In the genomic region with DNA sequence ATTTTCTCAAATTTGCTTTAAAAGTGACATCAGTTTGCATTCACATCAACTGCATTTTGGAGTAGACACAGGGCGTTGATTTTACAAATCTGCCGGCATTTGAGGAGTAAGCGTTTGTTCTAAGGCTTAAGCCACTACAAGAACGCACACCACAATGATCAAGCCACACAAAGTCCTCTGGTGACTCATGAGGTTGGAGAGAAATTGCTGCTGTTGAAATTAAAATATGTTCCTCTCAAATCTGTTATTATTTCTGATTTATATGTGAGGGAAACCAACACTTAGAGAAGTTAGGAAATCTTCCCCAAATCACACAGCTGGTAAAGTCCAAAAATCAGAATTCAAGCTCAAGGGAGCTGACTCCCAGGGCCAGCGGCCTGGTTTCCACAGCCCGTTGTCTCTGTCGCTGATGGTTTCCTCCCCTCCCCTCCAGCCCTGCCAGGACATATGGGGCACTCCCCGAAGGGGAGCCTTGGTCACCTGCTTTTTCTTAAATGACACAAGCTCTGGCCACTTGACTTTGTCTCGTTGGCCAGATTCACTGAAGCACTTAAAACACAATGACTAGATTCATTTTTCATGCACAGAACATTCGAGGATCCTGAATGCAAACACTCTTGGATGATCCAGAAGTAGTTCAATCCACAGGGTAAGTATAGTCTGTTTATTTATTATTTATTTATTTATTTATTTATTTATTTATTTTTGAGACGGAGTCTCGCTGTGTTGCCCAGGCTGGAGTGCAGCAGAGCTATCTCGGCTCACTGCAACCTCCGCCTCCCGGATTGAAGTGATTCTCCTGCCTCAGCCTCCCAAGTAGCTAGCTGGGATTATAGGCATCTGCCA, we compare ENCODE assay signal across 1 cellular context.
TF ChIP-seq lines count a peak whose summit lies in the region.

No MANE protein-coding gene starts in this region.

TF ChIP-seq in HepG2, 621 proteins besides CTCF, POLR2A, EP300 and RAD21 (continued from another document):
- TF ChIP-seq, protein P1, sequence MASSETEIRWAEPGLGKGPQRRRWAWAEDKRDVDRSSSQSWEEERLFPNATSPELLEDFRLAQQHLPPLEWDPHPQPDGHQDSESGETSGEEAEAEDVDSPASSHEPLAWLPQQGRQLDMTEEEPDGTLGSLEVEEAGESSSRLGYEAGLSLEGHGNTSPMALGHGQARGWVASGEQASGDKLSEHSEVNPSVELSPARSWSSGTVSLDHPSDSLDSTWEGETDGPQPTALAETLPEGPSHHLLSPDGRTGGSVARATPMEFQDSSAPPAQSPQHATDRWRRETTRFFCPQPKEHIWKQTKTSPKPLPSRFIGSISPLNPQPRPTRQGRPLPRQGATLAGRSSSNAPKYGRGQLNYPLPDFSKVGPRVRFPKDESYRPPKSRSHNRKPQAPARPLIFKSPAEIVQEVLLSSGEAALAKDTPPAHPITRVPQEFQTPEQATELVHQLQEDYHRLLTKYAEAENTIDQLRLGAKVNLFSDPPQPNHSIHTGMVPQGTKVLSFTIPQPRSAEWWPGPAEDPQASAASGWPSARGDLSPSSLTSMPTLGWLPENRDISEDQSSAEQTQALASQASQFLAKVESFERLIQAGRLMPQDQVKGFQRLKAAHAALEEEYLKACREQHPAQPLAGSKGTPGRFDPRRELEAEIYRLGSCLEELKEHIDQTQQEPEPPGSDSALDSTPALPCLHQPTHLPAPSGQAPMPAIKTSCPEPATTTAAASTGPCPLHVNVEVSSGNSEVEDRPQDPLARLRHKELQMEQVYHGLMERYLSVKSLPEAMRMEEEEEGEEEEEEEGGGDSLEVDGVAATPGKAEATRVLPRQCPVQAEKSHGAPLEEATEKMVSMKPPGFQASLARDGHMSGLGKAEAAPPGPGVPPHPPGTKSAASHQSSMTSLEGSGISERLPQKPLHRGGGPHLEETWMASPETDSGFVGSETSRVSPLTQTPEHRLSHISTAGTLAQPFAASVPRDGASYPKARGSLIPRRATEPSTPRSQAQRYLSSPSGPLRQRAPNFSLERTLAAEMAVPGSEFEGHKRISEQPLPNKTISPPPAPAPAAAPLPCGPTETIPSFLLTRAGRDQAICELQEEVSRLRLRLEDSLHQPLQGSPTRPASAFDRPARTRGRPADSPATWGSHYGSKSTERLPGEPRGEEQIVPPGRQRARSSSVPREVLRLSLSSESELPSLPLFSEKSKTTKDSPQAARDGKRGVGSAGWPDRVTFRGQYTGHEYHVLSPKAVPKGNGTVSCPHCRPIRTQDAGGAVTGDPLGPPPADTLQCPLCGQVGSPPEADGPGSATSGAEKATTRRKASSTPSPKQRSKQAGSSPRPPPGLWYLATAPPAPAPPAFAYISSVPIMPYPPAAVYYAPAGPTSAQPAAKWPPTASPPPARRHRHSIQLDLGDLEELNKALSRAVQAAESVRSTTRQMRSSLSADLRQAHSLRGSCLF (CRISPR knock-in tag; IDR thresholded peaks at IDR 0.05; ENCODE audit: borderline replicate concordance) = no peak
- peak; percentile 70 for TF ChIP-seq PRPF4 (IDR thresholded peaks at IDR 0.05; ENCODE audit: low read depth, low read length, poor library complexity, severe bottlenecking)
- TF ChIP-seq ZBTB38 (CRISPR knock-in tag; IDR thresholded peaks at IDR 0.05) = peak; percentile 70; the same call in 1 of the 2 replicates
- TF ChIP-seq FOSL2 (CRISPR knock-in tag; IDR thresholded peaks at IDR 0.05) = peak; percentile 72
- peak; percentile 48; the same call in 1 of the 2 replicates for TF ChIP-seq MED1 (CRISPR knock-in tag; IDR thresholded peaks at IDR 0.05)
- TF ChIP-seq, protein P2, sequence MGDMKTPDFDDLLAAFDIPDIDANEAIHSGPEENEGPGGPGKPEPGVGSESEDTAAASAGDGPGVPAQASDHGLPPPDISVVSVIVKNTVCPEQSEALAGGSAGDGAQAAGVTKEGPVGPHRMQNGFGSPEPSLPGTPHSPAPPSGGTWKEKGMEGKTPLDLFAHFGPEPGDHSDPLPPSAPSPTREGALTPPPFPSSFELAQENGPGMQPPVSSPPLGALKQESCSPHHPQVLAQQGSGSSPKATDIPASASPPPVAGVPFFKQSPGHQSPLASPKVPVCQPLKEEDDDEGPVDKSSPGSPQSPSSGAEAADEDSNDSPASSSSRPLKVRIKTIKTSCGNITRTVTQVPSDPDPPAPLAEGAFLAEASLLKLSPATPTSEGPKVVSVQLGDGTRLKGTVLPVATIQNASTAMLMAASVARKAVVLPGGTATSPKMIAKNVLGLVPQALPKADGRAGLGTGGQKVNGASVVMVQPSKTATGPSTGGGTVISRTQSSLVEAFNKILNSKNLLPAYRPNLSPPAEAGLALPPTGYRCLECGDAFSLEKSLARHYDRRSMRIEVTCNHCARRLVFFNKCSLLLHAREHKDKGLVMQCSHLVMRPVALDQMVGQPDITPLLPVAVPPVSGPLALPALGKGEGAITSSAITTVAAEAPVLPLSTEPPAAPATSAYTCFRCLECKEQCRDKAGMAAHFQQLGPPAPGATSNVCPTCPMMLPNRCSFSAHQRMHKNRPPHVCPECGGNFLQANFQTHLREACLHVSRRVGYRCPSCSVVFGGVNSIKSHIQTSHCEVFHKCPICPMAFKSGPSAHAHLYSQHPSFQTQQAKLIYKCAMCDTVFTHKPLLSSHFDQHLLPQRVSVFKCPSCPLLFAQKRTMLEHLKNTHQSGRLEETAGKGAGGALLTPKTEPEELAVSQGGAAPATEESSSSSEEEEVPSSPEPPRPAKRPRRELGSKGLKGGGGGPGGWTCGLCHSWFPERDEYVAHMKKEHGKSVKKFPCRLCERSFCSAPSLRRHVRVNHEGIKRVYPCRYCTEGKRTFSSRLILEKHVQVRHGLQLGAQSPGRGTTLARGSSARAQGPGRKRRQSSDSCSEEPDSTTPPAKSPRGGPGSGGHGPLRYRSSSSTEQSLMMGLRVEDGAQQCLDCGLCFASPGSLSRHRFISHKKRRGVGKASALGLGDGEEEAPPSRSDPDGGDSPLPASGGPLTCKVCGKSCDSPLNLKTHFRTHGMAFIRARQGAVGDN (CRISPR knock-in tag; IDR thresholded peaks at IDR 0.05) = peak; percentile 32
- TF ChIP-seq, protein P3, sequence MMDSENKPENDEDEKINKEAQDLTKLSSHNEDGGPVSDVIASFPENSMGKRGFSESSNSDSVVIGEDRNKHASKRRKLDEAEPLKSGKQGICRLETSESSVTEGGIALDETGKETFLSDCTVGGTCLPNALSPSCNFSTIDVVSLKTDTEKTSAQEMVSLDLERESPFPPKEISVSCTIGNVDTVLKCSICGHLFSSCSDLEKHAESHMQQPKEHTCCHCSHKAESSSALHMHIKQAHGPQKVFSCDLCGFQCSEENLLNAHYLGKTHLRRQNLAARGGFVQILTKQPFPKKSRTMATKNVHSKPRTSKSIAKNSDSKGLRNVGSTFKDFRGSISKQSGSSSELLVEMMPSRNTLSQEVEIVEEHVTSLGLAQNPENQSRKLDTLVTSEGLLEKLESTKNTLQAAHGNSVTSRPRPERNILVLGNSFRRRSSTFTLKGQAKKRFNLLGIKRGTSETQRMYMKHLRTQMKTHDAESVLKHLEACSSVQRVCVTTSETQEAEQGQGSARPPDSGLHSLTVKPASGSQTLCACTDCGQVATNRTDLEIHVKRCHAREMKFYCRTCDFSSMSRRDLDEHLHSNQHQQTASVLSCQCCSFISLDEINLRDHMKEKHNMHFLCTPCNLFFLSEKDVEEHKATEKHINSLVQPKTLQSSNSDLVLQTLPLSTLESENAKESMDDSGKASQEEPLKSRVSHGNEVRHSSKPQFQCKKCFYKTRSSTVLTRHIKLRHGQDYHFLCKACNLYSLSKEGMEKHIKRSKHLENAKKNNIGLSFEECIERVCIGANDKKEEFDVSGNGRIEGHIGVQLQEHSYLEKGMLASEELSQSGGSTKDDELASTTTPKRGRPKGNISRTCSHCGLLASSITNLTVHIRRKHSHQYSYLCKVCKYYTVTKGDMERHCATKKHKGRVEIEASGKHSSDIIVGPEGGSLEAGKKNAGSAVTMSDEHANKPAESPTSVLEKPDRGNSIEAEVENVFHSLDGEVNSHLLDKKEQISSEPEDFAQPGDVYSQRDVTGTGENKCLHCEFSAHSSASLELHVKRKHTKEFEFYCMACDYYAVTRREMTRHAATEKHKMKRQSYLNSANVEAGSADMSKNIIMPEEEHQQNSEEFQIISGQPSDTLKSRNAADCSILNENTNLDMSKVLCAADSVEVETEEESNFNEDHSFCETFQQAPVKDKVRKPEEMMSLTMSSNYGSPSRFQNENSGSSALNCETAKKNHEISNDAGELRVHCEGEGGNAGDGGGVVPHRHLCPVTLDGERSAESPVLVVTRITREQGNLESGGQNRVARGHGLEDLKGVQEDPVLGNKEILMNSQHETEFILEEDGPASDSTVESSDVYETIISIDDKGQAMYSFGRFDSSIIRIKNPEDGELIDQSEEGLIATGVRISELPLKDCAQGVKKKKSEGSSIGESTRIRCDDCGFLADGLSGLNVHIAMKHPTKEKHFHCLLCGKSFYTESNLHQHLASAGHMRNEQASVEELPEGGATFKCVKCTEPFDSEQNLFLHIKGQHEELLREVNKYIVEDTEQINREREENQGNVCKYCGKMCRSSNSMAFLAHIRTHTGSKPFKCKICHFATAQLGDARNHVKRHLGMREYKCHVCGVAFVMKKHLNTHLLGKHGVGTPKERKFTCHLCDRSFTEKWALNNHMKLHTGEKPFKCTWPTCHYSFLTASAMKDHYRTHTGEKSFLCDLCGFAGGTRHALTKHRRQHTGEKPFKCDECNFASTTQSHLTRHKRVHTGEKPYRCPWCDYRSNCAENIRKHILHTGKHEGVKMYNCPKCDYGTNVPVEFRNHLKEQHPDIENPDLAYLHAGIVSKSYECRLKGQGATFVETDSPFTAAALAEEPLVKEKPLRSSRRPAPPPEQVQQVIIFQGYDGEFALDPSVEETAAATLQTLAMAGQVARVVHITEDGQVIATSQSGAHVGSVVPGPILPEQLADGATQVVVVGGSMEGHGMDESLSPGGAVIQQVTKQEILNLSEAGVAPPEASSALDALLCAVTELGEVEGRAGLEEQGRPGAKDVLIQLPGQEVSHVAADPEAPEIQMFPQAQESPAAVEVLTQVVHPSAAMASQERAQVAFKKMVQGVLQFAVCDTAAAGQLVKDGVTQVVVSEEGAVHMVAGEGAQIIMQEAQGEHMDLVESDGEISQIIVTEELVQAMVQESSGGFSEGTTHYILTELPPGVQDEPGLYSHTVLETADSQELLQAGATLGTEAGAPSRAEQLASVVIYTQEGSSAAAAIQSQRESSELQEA (CRISPR knock-in tag; IDR thresholded peaks at IDR 0.05; ENCODE audit: not compliant biosample characterization) = no peak
